In the genomic region with DNA sequence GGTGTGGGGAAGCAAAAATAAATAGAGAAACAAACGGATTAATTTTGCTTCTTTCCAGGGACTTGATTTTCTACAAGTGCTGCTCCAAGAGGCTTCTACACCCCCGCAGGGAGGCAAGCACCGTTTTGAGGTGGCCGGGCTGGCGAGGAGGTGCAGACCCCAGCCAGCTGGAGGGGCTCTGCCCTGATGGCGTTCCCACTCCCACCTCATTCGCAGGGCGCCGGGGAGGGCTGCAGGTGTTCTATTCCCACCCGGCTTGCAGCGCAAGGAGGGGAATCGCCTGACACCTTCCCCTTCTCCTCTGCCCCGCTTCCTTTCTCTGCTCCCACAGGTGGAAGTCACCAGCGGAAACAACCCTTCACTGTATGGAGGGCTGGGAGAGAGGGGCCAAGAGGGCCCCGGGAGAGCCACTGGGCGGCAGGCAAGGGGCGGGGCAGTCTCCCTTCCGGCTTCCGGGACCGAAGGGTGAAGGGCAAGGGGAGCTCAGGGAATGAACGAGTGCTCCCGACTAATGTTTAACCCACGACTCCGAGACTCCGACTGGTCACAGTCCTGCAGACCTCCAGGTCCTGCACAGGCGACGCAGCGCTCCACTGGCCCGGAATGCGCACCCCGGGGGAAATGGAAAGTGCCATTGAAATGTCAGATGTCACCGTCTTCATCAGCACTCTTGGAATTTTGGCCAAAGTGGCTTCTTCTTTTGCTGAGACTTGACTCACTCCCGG, we compare ENCODE assay signal across 8 cellular contexts. TPM values are rescaled to one million over a fixed set of nuclear protein-coding genes. Genes with fewer than 3 reads are reported as not detected.
DNase-seq lines count a peak whose midpoint lies in the region; ATAC-seq, FAIRE-seq and TF ChIP-seq lines count a peak whose summit lies in the region.

No MANE protein-coding gene starts in this region.

- ATAC-seq in GM19328 (IDR thresholded peaks at IDR 0.05; ENCODE audit: unreplicated experiment) = peak; percentile 35
- ATAC-seq in HG03457 (IDR thresholded peaks at IDR 0.05; ENCODE audit: unreplicated experiment) = peak; percentile 62

- peak overlapping the region; percentile 90 for H3K4me3 Mint-ChIP-seq in Caco-2 (ENCODE audit: unreplicated experiment)
- peak overlapping the region; percentile 95 for H3K4me3 Mint-ChIP-seq in MCF 10A (ENCODE audit: unreplicated experiment)

- H3K27ac ChIP-seq in SK-N-MC = no peak overlapping the region
- H3K27ac ChIP-seq in kidney (ENCODE audit: low read depth in 2 of 2, low read length in 2 of 2) = peak overlapping the region; percentile 87 to 94

- BruUV-seq in Caco-2 (replicated peaks; lab: Mats Ljungman, UMichigan) = no TSS peak
- BruUV-seq in MCF 10A (replicated peaks; lab: Mats Ljungman, UMichigan) = no TSS peak

- H3K4me1 ChIP-seq in Caco-2 = peaks cover 29% of the 10 kb centered on the region
- H3K4me1 ChIP-seq in kidney (ENCODE audit: control insufficient read depth in 1 of 2, insufficient read depth in 1 of 2, low read depth in 1 of 2, low read length in 2 of 2) = peaks cover 0 to 9% of the 10 kb centered on the region in 2 donors

- H3K36me3 Mint-ChIP-seq in Caco-2 (ENCODE audit: insufficient read depth, unreplicated experiment) (peaks cover 9% of the 10 kb centered on the region), MCF 10A (ENCODE audit: insufficient read depth, unreplicated experiment) (peaks cover 10% of the 10 kb centered on the region)

- H3K27me3 Mint-ChIP-seq in Caco-2 (ENCODE audit: insufficient read depth, unreplicated experiment) (no peaks in the 10 kb centered on the region), MCF 10A (ENCODE audit: insufficient read depth, unreplicated experiment) (no peaks in the 10 kb centered on the region)

- peak in 1 of 2 experiments; percentile 20 for TF ChIP-seq CTCF in Caco-2 (IDR thresholded peaks at IDR 0.05; ENCODE audit: insufficient read depth in 1 of 2, low read depth in 1 of 2, low read length in 1 of 2, severe bottlenecking in 1 of 2, unreplicated experiment in 1 of 2)
- TF ChIP-seq CTCF in MCF 10A (IDR thresholded peaks at IDR 0.05; ENCODE audit: unreplicated experiment) = no peak
- no peak for TF ChIP-seq CTCF in kidney (IDR thresholded peaks at IDR 0.05; ENCODE audit: borderline replicate concordance, extremely low read depth, insufficient read depth)

- H3K9ac ChIP-seq in SK-N-MC (ENCODE audit: insufficient read length) = peak overlapping the region; percentile 69
- H3K9ac ChIP-seq in kidney (ENCODE audit: low read length in 2 of 2) = peak overlapping the region; percentile 85 to 94

- H3K9me3 ChIP-seq in Caco-2 (no peaks in the 10 kb centered on the region), SK-N-MC (ENCODE audit: low read depth, low read length) (no peaks in the 10 kb centered on the region), kidney (ENCODE audit: control insufficient read depth in 1 of 2, low read length in 2 of 2) (no peaks in the 10 kb centered on the region)

- H3K9me3 Mint-ChIP-seq in Caco-2 (ENCODE audit: unreplicated experiment) = no peaks in the 10 kb centered on the region
- H3K9me3 Mint-ChIP-seq in MCF 10A (ENCODE audit: unreplicated experiment) = no peaks in the 10 kb centered on the region

- no peak for FAIRE-seq in kidney (lab: Jason Lieb, UNC)

- H3K4me3 ChIP-seq in Caco-2 (ENCODE audit: low read depth, low read length) = peak overlapping the region; percentile 72
- H3K4me3 ChIP-seq in SK-N-MC = peak overlapping the region; percentile 96
- H3K4me3 ChIP-seq in kidney (ENCODE audit: low read length in 2 of 2) = peak overlapping the region; percentile 94 to 96

- intact Hi-C loops in Caco-2 (cut with micrococcal nuclease; ENCODE audit: unreplicated experiment) = loop anchor here (1.0 to 10.0 kb wide), 7 partner anchors 9 to 541 kb away; a partner anchor contains a TSS
- intact Hi-C loops in MCF 10A (cut with micrococcal nuclease) = loop anchor here (1.0 to 2.0 kb wide), 5 partner anchors 67 to 460 kb away; no protein-coding TSS in a partner anchor
- intact Hi-C loops in kidney (cut with DNase I) = no loop called here

- POLR2A ChIA-PET in Caco-2 (lab: Charles Lee) = interaction anchor here (0.9 kb wide), 1 partner anchor 184 kb away, joined by 5 read pairs; no protein-coding TSS in a partner anchor
- POLR2A ChIA-PET in MCF 10A (lab: Yijun Ruan, JAX) = interaction anchor here (0.5 to 3.4 kb wide), 14 partner anchors 17 to 460 kb away, joined by 3 to 23 read pairs (median 4); no protein-coding TSS in a partner anchor

- peaks cover 18% of the 10 kb centered on the region for H3K4me1 Mint-ChIP-seq in Caco-2 (ENCODE audit: low read depth, unreplicated experiment)
- peaks cover 42% of the 10 kb centered on the region for H3K4me1 Mint-ChIP-seq in MCF 10A (ENCODE audit: insufficient read depth, unreplicated experiment)

- H3K36me3 ChIP-seq in Caco-2 (ENCODE audit: control insufficient read depth, insufficient read depth, low read length) = no peaks in the 10 kb centered on the region; the same call in 1 of the 2 replicates
- H3K36me3 ChIP-seq in SK-N-MC (ENCODE audit: insufficient read depth, low read length) = no peaks in the 10 kb centered on the region
- H3K36me3 ChIP-seq in kidney (ENCODE audit: control insufficient read depth in 1 of 2, insufficient read depth in 2 of 2, low read length in 2 of 2) = no peaks in the 10 kb centered on the region

- H3K27ac Mint-ChIP-seq in Caco-2 (ENCODE audit: unreplicated experiment) (peak overlapping the region; percentile 91), MCF 10A (ENCODE audit: low read depth, unreplicated experiment) (peak overlapping the region; percentile 80)

- CTCF ChIA-PET in Caco-2 (lab: Charles Lee) = interaction anchor here (0.6 to 2.7 kb wide), 10 partner anchors 9 to 695 kb away, joined by 3 to 45 read pairs (median 6); a partner anchor contains a TSS
- CTCF ChIA-PET in MCF 10A (lab: Yijun Ruan, JAX) = interaction anchor here (0.5 to 12.2 kb wide), 74 partner anchors 8 to 752 kb away, joined by 3 to 390 read pairs (median 4); a partner anchor contains a TSS

- DNase-seq in Caco-2 (peak; percentile 81 to 89), SK-N-MC (ENCODE audit: low read depth, low spot score) (no peak), MCF 10A (ENCODE audit: unreplicated experiment) (peak; percentile 51), kidney (peak; percentile 88), NAMALWA (ENCODE audit: low spot score) (no peak)
- peak; percentile 19 to 45 for DNase-seq in stimulated activated CD4-positive, alpha-beta T cell treated with anti-CD3 and anti-CD28 coated beads, Interleukin-4, amount 100 ng/mL, for 4 hours

- no peaks in the 10 kb centered on the region for H3K27me3 ChIP-seq in Caco-2 (replicated peaks; ENCODE audit: control insufficient read depth, insufficient read depth, low read length)

RNA-seq across cellular contexts. Expression of a gene that starts 29.1 kb away (rescaled TPM):
- total RNA-seq in Caco-2 (2022) (not detected in 2 replicates), MCF 10A (2022) (not detected in 2 replicates), kidney (not detected)
- not detected for polyA plus RNA-seq in kidney (ENCODE audit: insufficient read depth, low read depth, low replicate concordance)

RNA-seq across cellular contexts. Expression of a gene that starts 45.2 kb away (rescaled TPM):
- total RNA-seq in Caco-2 (2022) (not detected in 2 replicates), MCF 10A (2022) (not detected in 2 replicates), kidney (0.47 TPM)
- polyA plus RNA-seq in kidney (ENCODE audit: insufficient read depth, low read depth, low replicate concordance) = not detected

Comparison
In these comparisons a context has a peak if more than half of its experiments do, and no peak if none do; other contexts are left out.
1. DNase-seq: peak in Caco-2 (2 of 2), MCF 10A (single experiment), kidney (single experiment) and stimulated activated CD4-positive, alpha-beta T cell treated with anti-CD3 and anti-CD28 coated beads, Interleukin-4, amount 100 ng/mL, for 4 hours (2 of 2); none in SK-N-MC (single experiment) and NAMALWA (single experiment).
2. Peak in every context shown above with its lines, with median percentiles within 50 percentile points of each other: H3K4me3 ChIP-seq.